Comparison of ENCODE assay signal across 19 cellular contexts in genomic region chr10:91307489-91307888, GRCh38.
"Had no signal": no experiment of that assay in that cellular context is flagged by ENCODE, and none has a peak within 500 bp of the region (broad histone marks: within the 10 kb centered on the region; RNA-seq: fewer than 3 reads in every experiment).

No MANE protein-coding gene starts in this region.

- ATAC-seq: naive thymus-derived CD8-positive, alpha-beta T cell; pancreas; right lobe of liver had no signal

- H3K27ac Mint-ChIP-seq: activated CD4-positive, alpha-beta T cell treated with anti-CD3 and anti-CD28 coated beads, Interleukin-2, amount 10 ng/mL, durations not matched to agents 7 days and 5 days; activated naive CD8-positive, alpha-beta T cell treated with anti-CD3 and anti-CD28 coated beads for 36 hours; dendritic cell treated with granulocyte-macrophage colony-stimulating factor and Interleukin-4, amounts not matched to agents 40 ng/mL and 50 ng/mL, for 4 days; naive thymus-derived CD8-positive, alpha-beta T cell had no signal

- H3K4me3 Mint-ChIP-seq: activated CD4-positive, alpha-beta T cell treated with anti-CD3 and anti-CD28 coated beads, Interleukin-2, amount 10 ng/mL, durations not matched to agents 7 days and 5 days; activated naive CD8-positive, alpha-beta T cell treated with anti-CD3 and anti-CD28 coated beads for 36 hours; dendritic cell treated with granulocyte-macrophage colony-stimulating factor and Interleukin-4, amounts not matched to agents 40 ng/mL and 50 ng/mL, for 4 days; naive thymus-derived CD8-positive, alpha-beta T cell had no signal

- DNase-seq: activated CD4-positive, alpha-beta T cell treated with anti-CD3 and anti-CD28 coated beads, Interleukin-2, amount 10 ng/mL, durations not matched to agents 7 days and 5 days; activated CD4-positive, CD25-positive, alpha-beta regulatory T cell; activated CD8-positive, alpha-beta memory T cell treated with anti-CD3 and anti-CD28 coated beads for 24 hours; activated CD8-positive, alpha-beta memory T cell treated with anti-CD3 and anti-CD28 coated beads, Interleukin-2, amount 50 U/mL, for 48 hours; activated naive CD4-positive, alpha-beta T cell; activated naive CD8-positive, alpha-beta T cell treated with anti-CD3 and anti-CD28 coated beads for 36 hours; amniotic stem cell; effector CD8-positive, alpha-beta T cell; esophagus squamous epithelium; mesenchymal stem cell; naive thymus-derived CD8-positive, alpha-beta T cell; pancreas; right lobe of liver; stimulated activated CD4-positive, alpha-beta T cell treated with anti-CD3 and anti-CD28 coated beads, Interleukin-4, amount 100 ng/mL, for 24 hours; stimulated activated naive CD4-positive, alpha-beta T cell; T-helper 1 cell; T-helper 9 cell had no signal

- H3K9me3 Mint-ChIP-seq: activated CD4-positive, alpha-beta T cell treated with anti-CD3 and anti-CD28 coated beads, Interleukin-2, amount 10 ng/mL, durations not matched to agents 7 days and 5 days; activated naive CD8-positive, alpha-beta T cell treated with anti-CD3 and anti-CD28 coated beads for 36 hours; dendritic cell treated with granulocyte-macrophage colony-stimulating factor and Interleukin-4, amounts not matched to agents 40 ng/mL and 50 ng/mL, for 4 days; naive thymus-derived CD8-positive, alpha-beta T cell had no signal

- FAIRE-seq: endothelial cell of umbilical vein, pancreas had no signal

- H3K36me3 Mint-ChIP-seq: activated naive CD8-positive, alpha-beta T cell treated with anti-CD3 and anti-CD28 coated beads for 36 hours; naive thymus-derived CD8-positive, alpha-beta T cell had no signal

- H3K4me1 Mint-ChIP-seq: activated CD4-positive, alpha-beta T cell treated with anti-CD3 and anti-CD28 coated beads, Interleukin-2, amount 10 ng/mL, durations not matched to agents 7 days and 5 days; activated naive CD8-positive, alpha-beta T cell treated with anti-CD3 and anti-CD28 coated beads for 36 hours; naive thymus-derived CD8-positive, alpha-beta T cell had no signal

- H3K27me3 ChIP-seq: esophagus squamous epithelium, pancreas, right lobe of liver had no signal

- H3K9me3 ChIP-seq: esophagus squamous epithelium, pancreas, right lobe of liver had no signal

- H3K36me3 ChIP-seq: esophagus squamous epithelium, pancreas, right lobe of liver had no signal

- H3K27ac ChIP-seq: esophagus squamous epithelium, pancreas, right lobe of liver had no signal

- H3K4me3 ChIP-seq: esophagus squamous epithelium, pancreas, right lobe of liver had no signal

- H3K4me1 ChIP-seq: esophagus squamous epithelium, pancreas, right lobe of liver had no signal
